Comparison of ENCODE assay signal across 2 cellular contexts in the genomic region with DNA sequence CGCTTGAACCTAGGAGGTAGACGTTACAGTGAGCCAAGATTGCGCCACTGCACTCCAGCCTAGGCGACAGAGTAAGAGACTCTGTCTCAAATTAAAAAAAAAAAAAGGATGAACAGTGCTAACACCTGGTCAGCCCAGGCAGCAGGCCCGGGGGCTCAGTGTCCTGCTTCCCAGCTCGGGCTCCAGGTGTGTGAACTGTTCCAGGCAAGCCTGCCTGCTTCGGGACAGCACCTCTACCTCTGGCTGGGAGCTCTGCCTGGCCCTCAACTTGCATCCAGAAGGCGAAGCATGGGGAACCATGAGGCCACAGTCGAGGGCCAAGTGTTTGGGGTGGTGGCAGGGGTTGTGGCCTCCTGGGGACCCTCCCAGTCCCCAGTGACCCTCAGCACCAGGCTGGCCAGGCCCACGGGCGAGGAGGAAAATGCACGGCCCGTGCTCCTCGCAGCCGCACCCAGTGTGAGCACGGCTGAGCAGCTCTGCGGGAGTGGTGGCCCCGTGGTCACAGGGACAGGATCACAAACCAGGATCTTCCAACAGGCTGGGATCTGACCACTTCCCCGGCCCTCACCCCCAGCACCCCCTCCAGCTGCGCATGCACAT.
TF ChIP-seq lines count a peak whose summit lies in the region.

No MANE protein-coding gene starts in this region.

TF ChIP-seq in HCT116, 20 proteins besides CTCF, POLR2A, EP300 and RAD21:
- TF ChIP-seq EZH2phosphoT487 (IDR thresholded peaks at IDR 0.05; ENCODE audit: borderline replicate concordance): no peak
- TF ChIP-seq POLR2AphosphoS5 (IDR thresholded peaks at IDR 0.05; ENCODE audit: low read depth, low read length): no peak
- TF ChIP-seq ZNF274 (IDR thresholded peaks at IDR 0.05; ENCODE audit: low read depth, low read length): no peak
- TF ChIP-seq TCF7L2 (IDR thresholded peaks at IDR 0.05; ENCODE audit: borderline replicate concordance, extremely low read depth, insufficient read depth, insufficient read length): no peak
- no peak for TF ChIP-seq EZH2 (IDR thresholded peaks at IDR 0.05)
- TF ChIP-seq EGR1 (IDR thresholded peaks at IDR 0.05; ENCODE audit: low read depth): no peak

TF ChIP-seq in K562, 482 proteins besides CTCF, POLR2A, EP300 and RAD21:
- TF ChIP-seq, protein P1, sequence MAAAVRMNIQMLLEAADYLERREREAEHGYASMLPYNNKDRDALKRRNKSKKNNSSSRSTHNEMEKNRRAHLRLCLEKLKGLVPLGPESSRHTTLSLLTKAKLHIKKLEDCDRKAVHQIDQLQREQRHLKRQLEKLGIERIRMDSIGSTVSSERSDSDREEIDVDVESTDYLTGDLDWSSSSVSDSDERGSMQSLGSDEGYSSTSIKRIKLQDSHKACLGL (CRISPR knock-in tag; IDR thresholded peaks at IDR 0.05; ENCODE audit: borderline replicate concordance, poor library complexity, severe bottlenecking): no peak
- TF ChIP-seq, protein P2, sequence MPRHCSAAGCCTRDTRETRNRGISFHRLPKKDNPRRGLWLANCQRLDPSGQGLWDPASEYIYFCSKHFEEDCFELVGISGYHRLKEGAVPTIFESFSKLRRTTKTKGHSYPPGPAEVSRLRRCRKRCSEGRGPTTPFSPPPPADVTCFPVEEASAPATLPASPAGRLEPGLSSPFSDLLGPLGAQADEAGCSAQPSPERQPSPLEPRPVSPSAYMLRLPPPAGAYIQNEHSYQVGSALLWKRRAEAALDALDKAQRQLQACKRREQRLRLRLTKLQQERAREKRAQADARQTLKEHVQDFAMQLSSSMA (CRISPR knock-in tag; IDR thresholded peaks at IDR 0.05): no peak
- TF ChIP-seq SIN3B (IDR thresholded peaks at IDR 0.05; ENCODE audit: low read depth): no peak
- TF ChIP-seq, protein P3, sequence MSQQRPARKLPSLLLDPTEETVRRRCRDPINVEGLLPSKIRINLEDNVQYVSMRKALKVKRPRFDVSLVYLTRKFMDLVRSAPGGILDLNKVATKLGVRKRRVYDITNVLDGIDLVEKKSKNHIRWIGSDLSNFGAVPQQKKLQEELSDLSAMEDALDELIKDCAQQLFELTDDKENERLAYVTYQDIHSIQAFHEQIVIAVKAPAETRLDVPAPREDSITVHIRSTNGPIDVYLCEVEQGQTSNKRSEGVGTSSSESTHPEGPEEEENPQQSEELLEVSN (IDR thresholded peaks at IDR 0.05; ENCODE audit: borderline replicate concordance in 1 of 2, extremely low read depth in 1 of 2, insufficient read depth in 1 of 2, insufficient read length in 1 of 2, low read depth in 1 of 2, low read length in 1 of 2, poor library complexity in 1 of 2, severe bottlenecking in 1 of 2): no peak
- no peak for TF ChIP-seq TAF7 (tag; IDR thresholded peaks at IDR 0.05)
- no peak for TF ChIP-seq KHSRP (IDR thresholded peaks at IDR 0.05)
- TF ChIP-seq, protein P4, sequence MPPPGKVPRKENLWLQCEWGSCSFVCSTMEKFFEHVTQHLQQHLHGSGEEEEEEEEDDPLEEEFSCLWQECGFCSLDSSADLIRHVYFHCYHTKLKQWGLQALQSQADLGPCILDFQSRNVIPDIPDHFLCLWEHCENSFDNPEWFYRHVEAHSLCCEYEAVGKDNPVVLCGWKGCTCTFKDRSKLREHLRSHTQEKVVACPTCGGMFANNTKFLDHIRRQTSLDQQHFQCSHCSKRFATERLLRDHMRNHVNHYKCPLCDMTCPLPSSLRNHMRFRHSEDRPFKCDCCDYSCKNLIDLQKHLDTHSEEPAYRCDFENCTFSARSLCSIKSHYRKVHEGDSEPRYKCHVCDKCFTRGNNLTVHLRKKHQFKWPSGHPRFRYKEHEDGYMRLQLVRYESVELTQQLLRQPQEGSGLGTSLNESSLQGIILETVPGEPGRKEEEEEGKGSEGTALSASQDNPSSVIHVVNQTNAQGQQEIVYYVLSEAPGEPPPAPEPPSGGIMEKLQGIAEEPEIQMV (tag; conservative IDR thresholded peaks at IDR 0.05; ENCODE audit: low read depth): no peak
